ENCODE assay signal across 17 cellular contexts in the genomic region with DNA sequence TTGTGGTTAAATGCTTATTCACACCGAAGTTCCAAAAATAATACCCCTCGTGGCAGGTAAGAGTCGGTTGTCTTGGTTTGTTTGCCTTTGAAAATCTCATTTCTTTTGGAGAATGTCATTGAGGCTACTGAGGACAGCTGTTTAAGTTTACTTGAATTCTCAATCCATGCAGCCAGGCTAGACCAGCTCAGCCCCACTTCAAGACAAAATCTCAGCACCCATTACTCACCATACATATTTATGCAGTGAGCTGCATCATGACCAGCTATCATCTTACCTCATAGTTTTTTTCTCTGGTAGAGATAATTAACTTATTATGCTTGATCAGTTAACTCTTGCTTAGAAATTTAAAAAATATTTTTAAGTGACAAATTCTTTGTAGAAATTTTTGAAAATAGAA.
DNase-seq lines count a peak whose midpoint lies in the region; TF ChIP-seq lines count a peak whose summit lies in the region.
"Had no signal": no experiment of that assay in that cellular context is flagged by ENCODE, and none has a peak within 500 bp of the region (broad histone marks: within the 10 kb centered on the region; RNA-seq: fewer than 3 reads in every experiment).

No MANE protein-coding gene starts in this region.

- H3K4me3 ChIP-seq in AG09309 (ENCODE audit: control insufficient read depth, low read depth, low read length) (no peak overlapping the region), left ventricle myocardium inferior (no peak overlapping the region), Caco-2 (ENCODE audit: low read depth, low read length) (no peak overlapping the region)
- H3K4me3 ChIP-seq: coronary artery, gastroesophageal sphincter, prostate gland, tibial nerve had no signal

- POLR2A ChIA-PET in Caco-2 (lab: Charles Lee), result no interaction called here

- H3K27me3 Mint-ChIP-seq in Caco-2 (ENCODE audit: insufficient read depth, unreplicated experiment), result no peaks in the 10 kb centered on the region
- H3K27me3 Mint-ChIP-seq: activated naive CD4-positive, alpha-beta T cell treated with anti-CD3 and anti-CD28 coated beads, Interleukin-2, amount 50 U/mL, for 24 hours had no signal

- CTCF ChIA-PET in Caco-2 (lab: Charles Lee), result no interaction called here

- H3K4me3 Mint-ChIP-seq in Caco-2 (ENCODE audit: unreplicated experiment), result no peak overlapping the region
- H3K4me3 Mint-ChIP-seq: activated naive CD4-positive, alpha-beta T cell treated with anti-CD3 and anti-CD28 coated beads, Interleukin-2, amount 50 U/mL, for 24 hours had no signal

- TF ChIP-seq CTCF in AG09309 (IDR thresholded peaks at IDR 0.05; ENCODE audit: control insufficient read depth, insufficient read depth, low read depth, low read length, missing control alignments), result no peak
- TF ChIP-seq CTCF in left ventricle myocardium inferior (IDR thresholded peaks at IDR 0.05; ENCODE audit: borderline replicate concordance), result no peak
- TF ChIP-seq CTCF in Caco-2 (IDR thresholded peaks at IDR 0.05; ENCODE audit: insufficient read depth in 1 of 2, low read depth in 1 of 2, low read length in 1 of 2, severe bottlenecking in 1 of 2, unreplicated experiment in 1 of 2), result no peak

- no peaks in the 10 kb centered on the region for H3K9me3 Mint-ChIP-seq in Caco-2 (ENCODE audit: unreplicated experiment)
- H3K9me3 Mint-ChIP-seq: activated naive CD4-positive, alpha-beta T cell treated with anti-CD3 and anti-CD28 coated beads, Interleukin-2, amount 50 U/mL, for 24 hours had no signal

- no TSS peak for BruUV-seq in Caco-2 (replicated peaks; lab: Mats Ljungman, UMichigan)

- H3K36me3 Mint-ChIP-seq in Caco-2 (ENCODE audit: insufficient read depth, unreplicated experiment), result peaks cover 12% of the 10 kb centered on the region

- no peak overlapping the region for H3K27ac ChIP-seq in left ventricle myocardium inferior (replicated peaks)
- H3K27ac ChIP-seq: coronary artery, gastroesophageal sphincter, prostate gland, tibial nerve had no signal

- intact Hi-C loops in left ventricle myocardium inferior (cut with micrococcal nuclease) (no loop called here), Caco-2 (cut with micrococcal nuclease; ENCODE audit: unreplicated experiment) (no loop called here)

- no peaks in the 10 kb centered on the region for H3K4me1 Mint-ChIP-seq in Caco-2 (ENCODE audit: low read depth, unreplicated experiment)

- H3K27ac Mint-ChIP-seq in Caco-2 (ENCODE audit: unreplicated experiment), result no peak overlapping the region
- H3K27ac Mint-ChIP-seq: activated naive CD4-positive, alpha-beta T cell treated with anti-CD3 and anti-CD28 coated beads, Interleukin-2, amount 50 U/mL, for 24 hours had no signal

- DNase-seq in AG09309 (ENCODE audit: low read depth), result peak; percentile 43
- peak; percentile 26 for DNase-seq in HK-2 (ENCODE audit: unreplicated experiment)
- DNase-seq in astrocyte of the hippocampus (ENCODE audit: low read depth, low spot score), result peak; percentile 43
- peak; percentile 84 for DNase-seq in iris pigment epithelial cell (ENCODE audit: low read depth)
- DNase-seq in stimulated activated CD4-positive, alpha-beta T cell treated with anti-CD3 and anti-CD28 coated beads, Interleukin-2, amount 100 ng/mL, for 24 hours, result no peak
- DNase-seq in left ventricle myocardium inferior, result no peak
- DNase-seq in cerebellum (ENCODE audit: low spot score), result no peak
- DNase-seq in Caco-2, result no peak
- DNase-seq: activated CD8-positive, alpha-beta memory T cell treated with anti-CD3 and anti-CD28 coated beads, Interleukin-2, amount 50 U/mL, for 48 hours; BE2C; DND-41; stimulated activated CD4-positive, alpha-beta T cell treated with anti-CD3 and anti-CD28 coated beads, Interleukin-1b, Interleukin-23, amount 100 ng/mL, for 48 hours had no signal

- peaks cover 68% of the 10 kb centered on the region for H3K4me1 ChIP-seq in left ventricle myocardium inferior
- no peaks in the 10 kb centered on the region for H3K4me1 ChIP-seq in Caco-2
- H3K4me1 ChIP-seq: prostate gland had no signal

- H3K36me3 ChIP-seq in left ventricle myocardium inferior (peaks cover 15% of the 10 kb centered on the region), Caco-2 (ENCODE audit: control insufficient read depth, insufficient read depth, low read length) (no peaks in the 10 kb centered on the region)
- H3K36me3 ChIP-seq: BE2C, prostate gland had no signal

- H3K9me3 ChIP-seq in left ventricle myocardium inferior (replicated peaks) (no peaks in the 10 kb centered on the region), Caco-2 (no peaks in the 10 kb centered on the region)
- H3K9me3 ChIP-seq: BE2C, gastroesophageal sphincter, prostate gland, tibial nerve had no signal

- H3K27me3 ChIP-seq in left ventricle myocardium inferior (ENCODE audit: low read depth) (no peaks in the 10 kb centered on the region), Caco-2 (replicated peaks; ENCODE audit: control insufficient read depth, insufficient read depth, low read length) (no peaks in the 10 kb centered on the region)
- H3K27me3 ChIP-seq: BE2C, gastroesophageal sphincter, tibial nerve had no signal

Comparison
In these comparisons a context has a peak if more than half of its experiments do, and no peak if none do; other contexts are left out.
1. DNase-seq: peak in AG09309 (single experiment), HK-2 (single experiment), astrocyte of the hippocampus (single experiment) and iris pigment epithelial cell (single experiment); none in stimulated activated CD4-positive, alpha-beta T cell treated with anti-CD3 and anti-CD28 coated beads, Interleukin-2, amount 100 ng/mL, for 24 hours (0 of 2), left ventricle myocardium inferior (single experiment), cerebellum (single experiment) and Caco-2 (0 of 2).